Comparison of ENCODE assay signal across 9 cellular contexts in the genomic region with DNA sequence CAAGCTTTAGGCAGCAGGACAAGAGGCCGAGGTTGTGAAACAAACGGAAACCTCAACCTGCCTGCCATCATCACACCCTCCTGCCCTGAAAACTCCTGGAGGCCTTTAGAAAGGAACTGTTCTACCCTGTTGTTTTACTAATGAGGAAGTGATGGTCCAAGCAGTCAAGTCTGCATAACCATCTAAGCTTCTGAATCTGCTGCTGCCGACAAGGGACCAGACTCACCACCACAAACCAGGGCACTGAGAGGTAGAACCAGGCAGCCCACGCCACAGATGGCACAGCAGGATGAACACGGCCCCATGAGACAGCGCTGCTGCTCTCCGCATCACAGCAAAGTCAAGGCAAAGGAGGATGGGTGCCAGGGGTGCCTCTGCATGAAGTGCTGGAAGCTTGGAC.
DNase-seq lines count a peak whose midpoint lies in the region; ATAC-seq, FAIRE-seq and TF ChIP-seq lines count a peak whose summit lies in the region.
"Had no signal": no experiment of that assay in that cellular context is flagged by ENCODE, and none has a peak within 500 bp of the region (broad histone marks: within the 10 kb centered on the region; RNA-seq: fewer than 3 reads in every experiment).

No MANE protein-coding gene starts in this region.

- H3K36me3 Mint-ChIP-seq in activated T-helper 17 cell treated with anti-CD3 and anti-CD28 coated beads, Interleukin-2, amount 50 U/mL, for 72 hours (ENCODE audit: low read depth): no peaks in the 10 kb centered on the region
- H3K36me3 Mint-ChIP-seq in endothelial cell (ENCODE audit: low read depth, unreplicated experiment): no peaks in the 10 kb centered on the region

- H3K4me1 Mint-ChIP-seq in activated T-helper 17 cell treated with anti-CD3 and anti-CD28 coated beads, Interleukin-2, amount 50 U/mL, for 72 hours: peaks cover 73% of the 10 kb centered on the region
- peaks cover 41% of the 10 kb centered on the region for H3K4me1 Mint-ChIP-seq in endothelial cell (ENCODE audit: unreplicated experiment)

- peaks cover 30% of the 10 kb centered on the region for H3K4me1 ChIP-seq in DND-41 (ENCODE audit: insufficient read depth, low read length)

- H2AFZ ChIP-seq in DND-41 (ENCODE audit: low read depth, low read length): no peak overlapping the region

- H3K27ac Mint-ChIP-seq in activated T-helper 17 cell treated with anti-CD3 and anti-CD28 coated beads, Interleukin-2, amount 50 U/mL, for 72 hours: peak overlapping the region; percentile 96
- H3K27ac Mint-ChIP-seq in endothelial cell (ENCODE audit: unreplicated experiment): no peak overlapping the region

- no peak overlapping the region for H3K4me2 ChIP-seq in DND-41 (ENCODE audit: insufficient read depth, low read length)

- H3K27me3 ChIP-seq in DND-41 (ENCODE audit: insufficient read depth, low read length, poor library complexity): no peaks in the 10 kb centered on the region

- FAIRE-seq in urothelium cell line (lab: Jason Lieb, UNC): no peak

- no peaks in the 10 kb centered on the region for H3K27me3 Mint-ChIP-seq in activated T-helper 17 cell treated with anti-CD3 and anti-CD28 coated beads, Interleukin-2, amount 50 U/mL, for 72 hours
- H3K27me3 Mint-ChIP-seq in endothelial cell (ENCODE audit: unreplicated experiment): no peaks in the 10 kb centered on the region

- TF ChIP-seq CTCF in DND-41 (IDR thresholded peaks at IDR 0.05; ENCODE audit: borderline replicate concordance, extremely low read depth, low read length, poor library complexity, severe bottlenecking) (no peak), endothelial cell (IDR thresholded peaks at IDR 0.05; ENCODE audit: unreplicated experiment) (no peak)

- peak overlapping the region; percentile 77; the same call in 1 of the 2 replicates for H3K27ac ChIP-seq in DND-41 (ENCODE audit: low read length)
- H3K27ac ChIP-seq: SK-N-MC had no signal

- peak overlapping the region; percentile 93 for H3K4me3 Mint-ChIP-seq in activated T-helper 17 cell treated with anti-CD3 and anti-CD28 coated beads, Interleukin-2, amount 50 U/mL, for 72 hours
- no peak overlapping the region for H3K4me3 Mint-ChIP-seq in endothelial cell (ENCODE audit: unreplicated experiment)

- H4K20me1 ChIP-seq in DND-41 (ENCODE audit: insufficient read depth, low read length): peaks cover 43% of the 10 kb centered on the region

- DNase-seq in DND-41 (no peak), endothelial cell (ENCODE audit: low spot score) (no peak), urothelium cell line (ENCODE audit: low spot score) (no peak), NCI-H146 (lab: John Stamatoyannopoulos, UW) (no peak), C1 segment of cervical spinal cord (lab: John Stamatoyannopoulos, UW) (no peak)

- no peaks in the 10 kb centered on the region for H3K9me3 Mint-ChIP-seq in activated T-helper 17 cell treated with anti-CD3 and anti-CD28 coated beads, Interleukin-2, amount 50 U/mL, for 72 hours
- H3K9me3 Mint-ChIP-seq in endothelial cell (ENCODE audit: unreplicated experiment): no peaks in the 10 kb centered on the region

- H3K9ac ChIP-seq in DND-41 (ENCODE audit: low read depth, low read length): no peak overlapping the region

- H3K36me3 ChIP-seq in DND-41 (ENCODE audit: insufficient read depth, low read length): peaks cover 33% of the 10 kb centered on the region

- no peaks in the 10 kb centered on the region for H3K9me3 ChIP-seq in DND-41 (ENCODE audit: insufficient read depth, low read length, severe bottlenecking)

- H3K4me3 ChIP-seq in DND-41 (ENCODE audit: low read depth in 1 of 2, low read length in 2 of 2): no peak overlapping the region
- H3K4me3 ChIP-seq: SK-N-MC had no signal

- peaks cover 74% of the 10 kb centered on the region for H3K79me2 ChIP-seq in DND-41 (ENCODE audit: insufficient read depth, low read length)

- no peak for ATAC-seq in DND-41 (ENCODE audit: insufficient read depth, low read depth)
- peak; percentile 57 for ATAC-seq in GM19397 (IDR thresholded peaks at IDR 0.05; ENCODE audit: unreplicated experiment)
- ATAC-seq in HG03066 (IDR thresholded peaks at IDR 0.05; ENCODE audit: low read depth, unreplicated experiment): peak; percentile 58
- peak; percentile 8 for ATAC-seq in activated T-helper 17 cell treated with anti-CD3 and anti-CD28 coated beads, Interleukin-2, amount 50 U/mL, for 72 hours (replicated peaks)
